1 cellular context compared by ENCODE assay signal in the genomic region with DNA sequence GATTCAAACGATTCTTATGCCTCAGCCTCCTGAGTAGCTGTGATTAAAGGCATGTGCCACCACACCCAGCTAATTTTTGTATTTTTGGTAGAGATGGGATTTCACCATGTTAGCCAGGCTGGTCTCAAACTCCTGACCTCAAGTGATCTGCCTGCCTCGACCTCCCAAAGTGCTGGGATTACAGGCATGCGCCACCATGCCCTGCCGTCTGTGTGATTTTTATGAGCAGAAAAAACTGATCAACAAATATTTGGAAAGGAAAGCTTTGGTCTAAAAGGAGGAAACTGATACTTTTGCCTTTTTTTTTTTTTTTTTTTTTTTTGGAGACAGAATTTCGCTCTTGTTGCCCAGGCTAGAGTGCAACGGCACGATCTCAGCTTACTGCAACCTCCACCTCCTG.
TF ChIP-seq lines count a peak whose summit lies in the region.
"Not testable (repeated sequence)": the region's sequence is repeated elsewhere in the genome, so short reads cannot be mapped to it uniquely, and the experiment has no call there.

No MANE protein-coding gene starts in this region.

TF ChIP-seq in K562, 482 proteins besides CTCF, POLR2A, EP300 and RAD21:
- TF ChIP-seq TGIF2 (CRISPR knock-in tag; IDR thresholded peaks at IDR 0.05) = 0 out of 2 replicates have a peak, but pooled peaks have one; percentile 31
- not testable (repeated sequence) for TF ChIP-seq CREB1 (IDR thresholded peaks at IDR 0.05)
- TF ChIP-seq CREB1 (CRISPR knock-in tag; IDR thresholded peaks at IDR 0.05) = 0 out of 2 replicates have a peak, but pooled peaks have one; percentile 6
- TF ChIP-seq, protein P1, sequence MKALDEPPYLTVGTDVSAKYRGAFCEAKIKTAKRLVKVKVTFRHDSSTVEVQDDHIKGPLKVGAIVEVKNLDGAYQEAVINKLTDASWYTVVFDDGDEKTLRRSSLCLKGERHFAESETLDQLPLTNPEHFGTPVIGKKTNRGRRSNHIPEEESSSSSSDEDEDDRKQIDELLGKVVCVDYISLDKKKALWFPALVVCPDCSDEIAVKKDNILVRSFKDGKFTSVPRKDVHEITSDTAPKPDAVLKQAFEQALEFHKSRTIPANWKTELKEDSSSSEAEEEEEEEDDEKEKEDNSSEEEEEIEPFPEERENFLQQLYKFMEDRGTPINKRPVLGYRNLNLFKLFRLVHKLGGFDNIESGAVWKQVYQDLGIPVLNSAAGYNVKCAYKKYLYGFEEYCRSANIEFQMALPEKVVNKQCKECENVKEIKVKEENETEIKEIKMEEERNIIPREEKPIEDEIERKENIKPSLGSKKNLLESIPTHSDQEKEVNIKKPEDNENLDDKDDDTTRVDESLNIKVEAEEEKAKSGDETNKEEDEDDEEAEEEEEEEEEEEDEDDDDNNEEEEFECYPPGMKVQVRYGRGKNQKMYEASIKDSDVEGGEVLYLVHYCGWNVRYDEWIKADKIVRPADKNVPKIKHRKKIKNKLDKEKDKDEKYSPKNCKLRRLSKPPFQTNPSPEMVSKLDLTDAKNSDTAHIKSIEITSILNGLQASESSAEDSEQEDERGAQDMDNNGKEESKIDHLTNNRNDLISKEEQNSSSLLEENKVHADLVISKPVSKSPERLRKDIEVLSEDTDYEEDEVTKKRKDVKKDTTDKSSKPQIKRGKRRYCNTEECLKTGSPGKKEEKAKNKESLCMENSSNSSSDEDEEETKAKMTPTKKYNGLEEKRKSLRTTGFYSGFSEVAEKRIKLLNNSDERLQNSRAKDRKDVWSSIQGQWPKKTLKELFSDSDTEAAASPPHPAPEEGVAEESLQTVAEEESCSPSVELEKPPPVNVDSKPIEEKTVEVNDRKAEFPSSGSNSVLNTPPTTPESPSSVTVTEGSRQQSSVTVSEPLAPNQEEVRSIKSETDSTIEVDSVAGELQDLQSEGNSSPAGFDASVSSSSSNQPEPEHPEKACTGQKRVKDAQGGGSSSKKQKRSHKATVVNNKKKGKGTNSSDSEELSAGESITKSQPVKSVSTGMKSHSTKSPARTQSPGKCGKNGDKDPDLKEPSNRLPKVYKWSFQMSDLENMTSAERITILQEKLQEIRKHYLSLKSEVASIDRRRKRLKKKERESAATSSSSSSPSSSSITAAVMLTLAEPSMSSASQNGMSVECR (CRISPR knock-in tag; IDR thresholded peaks at IDR 0.05) = peak; percentile 55; the same call in 1 of the 2 replicates
- TF ChIP-seq, protein P2, sequence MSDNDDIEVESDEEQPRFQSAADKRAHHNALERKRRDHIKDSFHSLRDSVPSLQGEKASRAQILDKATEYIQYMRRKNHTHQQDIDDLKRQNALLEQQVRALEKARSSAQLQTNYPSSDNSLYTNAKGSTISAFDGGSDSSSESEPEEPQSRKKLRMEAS (CRISPR knock-in tag; IDR thresholded peaks at IDR 0.05) = 0 out of 2 replicates have a peak, but pooled peaks have one; percentile 47
- 0 out of 2 replicates have a peak, but pooled peaks have one; percentile 51 for TF ChIP-seq FOXP1 (CRISPR knock-in tag; IDR thresholded peaks at IDR 0.05)
- TF ChIP-seq, protein P3, sequence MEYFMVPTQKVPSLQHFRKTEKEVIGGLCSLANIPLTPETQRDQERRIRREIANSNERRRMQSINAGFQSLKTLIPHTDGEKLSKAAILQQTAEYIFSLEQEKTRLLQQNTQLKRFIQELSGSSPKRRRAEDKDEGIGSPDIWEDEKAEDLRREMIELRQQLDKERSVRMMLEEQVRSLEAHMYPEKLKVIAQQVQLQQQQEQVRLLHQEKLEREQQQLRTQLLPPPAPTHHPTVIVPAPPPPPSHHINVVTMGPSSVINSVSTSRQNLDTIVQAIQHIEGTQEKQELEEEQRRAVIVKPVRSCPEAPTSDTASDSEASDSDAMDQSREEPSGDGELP (CRISPR knock-in tag; IDR thresholded peaks at IDR 0.05; ENCODE audit: borderline replicate concordance) = 0 out of 2 replicates have a peak, but pooled peaks have one; percentile 14
